ENCODE assay signal across 9 cellular contexts in genomic region chr14:69038449-69039286, GRCh38. TPM values are rescaled to one million over a fixed set of nuclear protein-coding genes. Genes with fewer than 3 reads are reported as not detected.
A peak's percentile ranks its signal among the peaks of the same experiment; 100 is the strongest.
DNase-seq lines count a peak whose midpoint lies in the region; ATAC-seq and TF ChIP-seq lines count a peak whose summit lies in the region.
"Had no signal": no experiment of that assay in that cellular context is flagged by ENCODE, and none has a peak within 500 bp of the region (broad histone marks: within the 10 kb centered on the region; RNA-seq: fewer than 3 reads in every experiment).

No MANE protein-coding gene starts in this region.

- H3K36me3 ChIP-seq in right atrium auricular region (no peaks in the 10 kb centered on the region), skeletal muscle satellite cell (ENCODE audit: insufficient read depth, low read length) (no peaks in the 10 kb centered on the region), upper lobe of right lung (no peaks in the 10 kb centered on the region)
- H3K36me3 ChIP-seq: adrenal gland had no signal

- H3K9me3 ChIP-seq in right atrium auricular region (no peaks in the 10 kb centered on the region), skeletal muscle satellite cell (replicated peaks; ENCODE audit: low read length) (no peaks in the 10 kb centered on the region), upper lobe of right lung (no peaks in the 10 kb centered on the region)
- H3K9me3 ChIP-seq: adrenal gland had no signal

- intact Hi-C loops in upper lobe of right lung (cut with DNase I): no loop called here

- no peak overlapping the region for H3K4me3 ChIP-seq in right atrium auricular region
- no peak overlapping the region for H3K4me3 ChIP-seq in skeletal muscle satellite cell (ENCODE audit: low read length)
- no peak overlapping the region for H3K4me3 ChIP-seq in upper lobe of right lung
- H3K4me3 ChIP-seq: adrenal gland had no signal

- H3K36me3 Mint-ChIP-seq in WTC11: no peaks in the 10 kb centered on the region
- no peaks in the 10 kb centered on the region for H3K36me3 Mint-ChIP-seq in activated CD4-positive, alpha-beta memory T cell treated with anti-CD3 and anti-CD28 coated beads, Interleukin-2, amount 10 ng/mL, durations not matched to agents 7 days and 5 days (ENCODE audit: low read depth)

- H3K4me2 ChIP-seq in skeletal muscle satellite cell (ENCODE audit: low read length): peak overlapping the region; percentile 21

- POLR2A ChIA-PET in WTC11 (lab: Charles Lee): interaction anchor here (0.5 to 1.1 kb wide), 3 partner anchors 10 to 1191 kb away, joined by 3 to 7 read pairs (median 3); partner anchors contain the start of gene ACTN1
- POLR2A ChIA-PET in activated CD4-positive, alpha-beta memory T cell treated with anti-CD3 and anti-CD28 coated beads, Interleukin-2, amount 10 ng/mL, durations not matched to agents 7 days and 5 days (lab: Charles Lee): no interaction called here

- no peaks in the 10 kb centered on the region for H3K27me3 Mint-ChIP-seq in WTC11 (ENCODE audit: low read depth)
- peaks cover 59% of the 10 kb centered on the region for H3K27me3 Mint-ChIP-seq in activated CD4-positive, alpha-beta memory T cell treated with anti-CD3 and anti-CD28 coated beads, Interleukin-2, amount 10 ng/mL, durations not matched to agents 7 days and 5 days

- ATAC-seq in WTC11 (peak; percentile 13), HG02759 (IDR thresholded peaks at IDR 0.05; ENCODE audit: unreplicated experiment) (no peak), upper lobe of right lung (no peak), HG03095 (IDR thresholded peaks at IDR 0.05; ENCODE audit: unreplicated experiment) (no peak)

- H3K4me1 ChIP-seq in right atrium auricular region (peaks cover 0 to 37% of the 10 kb centered on the region in 2 donors), skeletal muscle satellite cell (ENCODE audit: control insufficient read depth, insufficient read depth, low read length) (peaks cover 45% of the 10 kb centered on the region), upper lobe of right lung (peaks cover 12% of the 10 kb centered on the region)

- CTCF ChIA-PET in WTC11 (lab: Charles Lee): interaction anchor here (0.7 to 3.0 kb wide), 5 partner anchors 13 to 175 kb away, joined by 3 to 12 read pairs (median 3); no protein-coding TSS in a partner anchor
- CTCF ChIA-PET in activated CD4-positive, alpha-beta memory T cell treated with anti-CD3 and anti-CD28 coated beads, Interleukin-2, amount 10 ng/mL, durations not matched to agents 7 days and 5 days (lab: Charles Lee): interaction anchor here (1.4 kb wide), 1 partner anchor 127 kb away, joined by 4 read pairs; no protein-coding TSS in a partner anchor

- no peak overlapping the region for H3K9ac ChIP-seq in skeletal muscle satellite cell (ENCODE audit: low read depth, low read length)

- peaks cover 58% of the 10 kb centered on the region for H3K4me1 Mint-ChIP-seq in WTC11
- no peaks in the 10 kb centered on the region for H3K4me1 Mint-ChIP-seq in activated CD4-positive, alpha-beta memory T cell treated with anti-CD3 and anti-CD28 coated beads, Interleukin-2, amount 10 ng/mL, durations not matched to agents 7 days and 5 days

- TF ChIP-seq CTCF in WTC11 (IDR thresholded peaks at IDR 0.05) (no peak), right atrium auricular region (IDR thresholded peaks at IDR 0.05) (no peak), upper lobe of right lung (IDR thresholded peaks at IDR 0.05) (no peak)

- DNase-seq in H4 (ENCODE audit: low spot score) (peak; percentile 19), WTC11 (ENCODE audit: low spot score) (no peak), right atrium auricular region (ENCODE audit: low spot score) (no peak), upper lobe of right lung (no peak)
- no peak for DNase-seq in activated CD4-positive, alpha-beta memory T cell treated with anti-CD3 and anti-CD28 coated beads, Interleukin-2, amount 10 ng/mL, durations not matched to agents 7 days and 5 days

- H3K4me3 Mint-ChIP-seq in WTC11: no peak overlapping the region
- H3K4me3 Mint-ChIP-seq in activated CD4-positive, alpha-beta memory T cell treated with anti-CD3 and anti-CD28 coated beads, Interleukin-2, amount 10 ng/mL, durations not matched to agents 7 days and 5 days: no peak overlapping the region

- H3K9me3 Mint-ChIP-seq in WTC11: no peaks in the 10 kb centered on the region
- no peaks in the 10 kb centered on the region for H3K9me3 Mint-ChIP-seq in activated CD4-positive, alpha-beta memory T cell treated with anti-CD3 and anti-CD28 coated beads, Interleukin-2, amount 10 ng/mL, durations not matched to agents 7 days and 5 days

- H3K27ac Mint-ChIP-seq in WTC11: no peak overlapping the region
- H3K27ac Mint-ChIP-seq in activated CD4-positive, alpha-beta memory T cell treated with anti-CD3 and anti-CD28 coated beads, Interleukin-2, amount 10 ng/mL, durations not matched to agents 7 days and 5 days: no peak overlapping the region

- H3K27me3 ChIP-seq in right atrium auricular region (no peaks in the 10 kb centered on the region), skeletal muscle satellite cell (ENCODE audit: control insufficient read depth, insufficient read depth, low read length) (no peaks in the 10 kb centered on the region), upper lobe of right lung (no peaks in the 10 kb centered on the region)
- H3K27me3 ChIP-seq: adrenal gland had no signal

- H3K27ac ChIP-seq in right atrium auricular region (peak overlapping the region; percentile 27 to 49), upper lobe of right lung (no peak overlapping the region)

TF ChIP-seq in WTC11, 78 proteins besides CTCF, POLR2A, EP300 and RAD21 (continues in another document):
- no peak for TF ChIP-seq IRF1 (CRISPR knock-in tag; IDR thresholded peaks at IDR 0.05)
- no peak for TF ChIP-seq FOXP4 (CRISPR knock-in tag; IDR thresholded peaks at IDR 0.05)
- TF ChIP-seq STAT6 (CRISPR knock-in tag; conservative IDR thresholded peaks at IDR 0.05; ENCODE audit: low read depth): no peak
- no peak for TF ChIP-seq ATF2 (CRISPR knock-in tag; IDR thresholded peaks at IDR 0.05; ENCODE audit: borderline replicate concordance, low read depth)
- TF ChIP-seq TEAD4 (CRISPR knock-in tag; IDR thresholded peaks at IDR 0.05): no peak
- no peak for TF ChIP-seq ZNF263 (CRISPR knock-in tag; IDR thresholded peaks at IDR 0.05; ENCODE audit: low read depth)
- TF ChIP-seq NR2C2 (CRISPR knock-in tag; IDR thresholded peaks at IDR 0.05): no peak
- TF ChIP-seq ESRRA (CRISPR knock-in tag; IDR thresholded peaks at IDR 0.05; ENCODE audit: borderline replicate concordance): no peak

RNA-seq across cellular contexts. Expression of gene ACTN1, which starts 59.6 kb away (rescaled TPM):
- 102 and 127 TPM in 2 replicates for total RNA-seq in H4 (2014; rRNA removed; shearing (Covaris generic))
- total RNA-seq in WTC11 (2021) (196 to 198 TPM (median 197 TPM) in 3 replicates), right atrium auricular region (100 to 1,000 TPM; 170 to 316 TPM), upper lobe of right lung (177 TPM)
- 110 and 141 TPM in 2 replicates for total RNA-seq in skeletal muscle satellite cell (2012; rRNA removed)
- total RNA-seq in activated CD4-positive, alpha-beta memory T cell treated with anti-CD3 and anti-CD28 coated beads, Interleukin-2, amount 10 ng/mL, durations not matched to agents 7 days and 5 days: 10 to 100 TPM; 34.7 to 37.1 TPM
